In genomic region chr2:130391872-130392670, GRCh38 we compare ENCODE assay signal across 8 cellular contexts. TPM values are rescaled to one million over a fixed set of nuclear protein-coding genes. Genes with fewer than 3 reads are reported as not detected.
A peak's percentile ranks its signal among the peaks of the same experiment; 100 is the strongest.
DNase-seq lines count a peak whose midpoint lies in the region; ATAC-seq and TF ChIP-seq lines count a peak whose summit lies in the region.

No MANE protein-coding gene starts in this region.

- ATAC-seq in left ventricle myocardium superior (peak; percentile 16), sciatic nerve (peak; percentile 40), GM18907 (IDR thresholded peaks at IDR 0.05; ENCODE audit: unreplicated experiment) (no peak), GM18868 (IDR thresholded peaks at IDR 0.05; ENCODE audit: unreplicated experiment) (no peak)

- DNase-seq in AG08396 (ENCODE audit: low spot score): peak; percentile 43
- no peak for DNase-seq in HFF-Myc (ENCODE audit: extremely low read depth, low read depth)
- DNase-seq in activated T-helper 1 cell treated with anti-CD3 and anti-CD28 coated beads, Interleukin-12 subunit alpha, Interleukin-12 subunit beta, Interleukin-2, Interleukin-4 antibody, amounts not matched to agents 30 ng/mL and 10 ng/mL and 1 ng/mL, durations not matched to agents 14 hours and 24 hours and 36 hours (ENCODE audit: low spot score): no peak
- DNase-seq in left ventricle myocardium superior: no peak
- DNase-seq in sciatic nerve (ENCODE audit: low spot score): no peak
- DNase-seq in NK-92 treated with Interleukin-12 subunit alpha and Interleukin-12 subunit beta, amount 100 ng/mL, for 24 hours (lab: John Stamatoyannopoulos, UW): no peak

- H3K36me3 Mint-ChIP-seq in activated T-helper 1 cell treated with anti-CD3 and anti-CD28 coated beads, Interleukin-12 subunit alpha, Interleukin-12 subunit beta, Interleukin-2, Interleukin-4 antibody, amounts not matched to agents 30 ng/mL and 10 ng/mL and 1 ng/mL, durations not matched to agents 14 hours and 24 hours and 36 hours (ENCODE audit: low read depth): peaks cover 12% of the 10 kb centered on the region

- peaks cover 13% of the 10 kb centered on the region for H3K27me3 Mint-ChIP-seq in activated T-helper 1 cell treated with anti-CD3 and anti-CD28 coated beads, Interleukin-12 subunit alpha, Interleukin-12 subunit beta, Interleukin-2, Interleukin-4 antibody, amounts not matched to agents 30 ng/mL and 10 ng/mL and 1 ng/mL, durations not matched to agents 14 hours and 24 hours and 36 hours (ENCODE audit: insufficient read depth)

- H3K9me3 Mint-ChIP-seq in activated T-helper 1 cell treated with anti-CD3 and anti-CD28 coated beads, Interleukin-12 subunit alpha, Interleukin-12 subunit beta, Interleukin-2, Interleukin-4 antibody, amounts not matched to agents 30 ng/mL and 10 ng/mL and 1 ng/mL, durations not matched to agents 14 hours and 24 hours and 36 hours: no peaks in the 10 kb centered on the region

- H3K4me3 ChIP-seq in HFF-Myc (replicated peaks; ENCODE audit: low read depth, low read length): peak overlapping the region; percentile 58

- H3K4me1 Mint-ChIP-seq in activated T-helper 1 cell treated with anti-CD3 and anti-CD28 coated beads, Interleukin-12 subunit alpha, Interleukin-12 subunit beta, Interleukin-2, Interleukin-4 antibody, amounts not matched to agents 30 ng/mL and 10 ng/mL and 1 ng/mL, durations not matched to agents 14 hours and 24 hours and 36 hours (ENCODE audit: low read depth): peaks cover 19% of the 10 kb centered on the region

- peak overlapping the region; percentile 93 for H3K4me3 Mint-ChIP-seq in activated T-helper 1 cell treated with anti-CD3 and anti-CD28 coated beads, Interleukin-12 subunit alpha, Interleukin-12 subunit beta, Interleukin-2, Interleukin-4 antibody, amounts not matched to agents 30 ng/mL and 10 ng/mL and 1 ng/mL, durations not matched to agents 14 hours and 24 hours and 36 hours

- TF ChIP-seq CTCF in HFF-Myc (IDR thresholded peaks at IDR 0.05; ENCODE audit: low read depth, low read length, missing control alignments): no peak

- intact Hi-C loops in activated T-helper 1 cell treated with anti-CD3 and anti-CD28 coated beads, Interleukin-12 subunit alpha, Interleukin-12 subunit beta, Interleukin-2, Interleukin-4 antibody, amounts not matched to agents 30 ng/mL and 10 ng/mL and 1 ng/mL, durations not matched to agents 14 hours and 24 hours and 36 hours (cut with micrococcal nuclease): loop anchor here (1.0 to 5.0 kb wide), 4 partner anchors 20 to 210 kb away; partner anchors contain the start of genes IMP4, MZT2B and SMPD4
- intact Hi-C loops in left ventricle myocardium superior (cut with micrococcal nuclease) (no loop called here), sciatic nerve (cut with DNase I) (no loop called here)

- H3K27ac Mint-ChIP-seq in activated T-helper 1 cell treated with anti-CD3 and anti-CD28 coated beads, Interleukin-12 subunit alpha, Interleukin-12 subunit beta, Interleukin-2, Interleukin-4 antibody, amounts not matched to agents 30 ng/mL and 10 ng/mL and 1 ng/mL, durations not matched to agents 14 hours and 24 hours and 36 hours: no peak overlapping the region

RNA-seq across cellular contexts. Expression of gene PTPN18, which starts 36.2 kb away (rescaled TPM):
- total RNA-seq in activated T-helper 1 cell treated with anti-CD3 and anti-CD28 coated beads, Interleukin-12 subunit alpha, Interleukin-12 subunit beta, Interleukin-2, Interleukin-4 antibody, amounts not matched to agents 30 ng/mL and 10 ng/mL and 1 ng/mL, durations not matched to agents 14 hours and 24 hours and 36 hours: 66.9 and 68.9 TPM in 2 replicates
- total RNA-seq in left ventricle myocardium superior (12.5 TPM), sciatic nerve (44.7 TPM)

RNA-seq across cellular contexts. Expression of gene IMP4, which starts 49.4 kb away (rescaled TPM):
- total RNA-seq in activated T-helper 1 cell treated with anti-CD3 and anti-CD28 coated beads, Interleukin-12 subunit alpha, Interleukin-12 subunit beta, Interleukin-2, Interleukin-4 antibody, amounts not matched to agents 30 ng/mL and 10 ng/mL and 1 ng/mL, durations not matched to agents 14 hours and 24 hours and 36 hours: 169 and 184 TPM in 2 replicates
- total RNA-seq in left ventricle myocardium superior: 59.8 TPM
- 43.0 TPM for total RNA-seq in sciatic nerve

Comparison
In these comparisons a context has a peak if more than half of its experiments do, and no peak if none do; other contexts are left out.
1. ATAC-seq: peak in left ventricle myocardium superior (single experiment) and sciatic nerve (single experiment); none in GM18907 (single experiment) and GM18868 (single experiment).